33 cellular contexts compared by ENCODE assay signal in genomic region chr9:134940236-134941208, GRCh38. TPM values are rescaled to one million over a fixed set of nuclear protein-coding genes. Genes with fewer than 3 reads are reported as not detected.
"Had no signal": no experiment of that assay in that cellular context is flagged by ENCODE, and none has a peak within 500 bp of the region (broad histone marks: within the 10 kb centered on the region; RNA-seq: fewer than 3 reads in every experiment).

No MANE protein-coding gene starts in this region.

- H3K36me3 ChIP-seq: colonic mucosa, gastroesophageal sphincter, neutrophil, sigmoid colon, stomach, thyroid gland, upper lobe of left lung had no signal

- H3K36me3 Mint-ChIP-seq: memory B cell; naive thymus-derived CD8-positive, alpha-beta T cell; stimulated activated naive B cell treated with anti-CD40 and anti-IgM and Interleukin-4, amounts not matched to agents 10 μg/mL and 1 μg/mL and 100 μg/mL, for 72 hours had no signal

- H3K4me3 ChIP-seq: colonic mucosa, dorsolateral prefrontal cortex, gastroesophageal sphincter, hepatocyte, sigmoid colon, smooth muscle cell, stomach, thyroid gland, upper lobe of left lung had no signal

- H3K27ac Mint-ChIP-seq: activated CD4-positive, alpha-beta memory T cell treated with anti-CD3 and anti-CD28 coated beads, Interleukin-2, amount 10 ng/mL, durations not matched to agents 7 days and 5 days; activated CD4-positive, alpha-beta T cell treated with anti-CD3 and anti-CD28 coated beads, Interleukin-2, amount 10 ng/mL, durations not matched to agents 7 days and 5 days; activated T-cell treated with anti-CD3 and anti-CD28 coated beads, Interleukin-2, amount 50 U/mL, for 24 hours; effector memory CD8-positive, alpha-beta T cell; memory B cell; naive thymus-derived CD8-positive, alpha-beta T cell; progenitor cell of endocrine pancreas; stimulated activated naive B cell treated with anti-CD40 and anti-IgM and Interleukin-4, amounts not matched to agents 10 μg/mL and 1 μg/mL and 100 μg/mL, for 72 hours; T-helper 1 cell treated with Interleukin-12 subunit alpha and Interleukin-12 subunit beta and Interleukin-4 antibody, amounts not matched to agents 30 μg/mL and 1 μg/mL, for 36 hours had no signal

- H3K27me3 ChIP-seq: colonic mucosa, hepatocyte, thyroid gland had no signal

- H3K4me3 Mint-ChIP-seq: activated CD4-positive, alpha-beta memory T cell treated with anti-CD3 and anti-CD28 coated beads, Interleukin-2, amount 10 ng/mL, durations not matched to agents 7 days and 5 days; activated CD4-positive, alpha-beta T cell treated with anti-CD3 and anti-CD28 coated beads, Interleukin-2, amount 10 ng/mL, durations not matched to agents 7 days and 5 days; activated T-cell treated with anti-CD3 and anti-CD28 coated beads, Interleukin-2, amount 50 U/mL, for 24 hours; effector memory CD8-positive, alpha-beta T cell; memory B cell; naive thymus-derived CD8-positive, alpha-beta T cell; stimulated activated naive B cell treated with anti-CD40 and anti-IgM and Interleukin-4, amounts not matched to agents 10 μg/mL and 1 μg/mL and 100 μg/mL, for 72 hours; T-helper 1 cell treated with Interleukin-12 subunit alpha and Interleukin-12 subunit beta and Interleukin-4 antibody, amounts not matched to agents 30 μg/mL and 1 μg/mL, for 36 hours had no signal

- H3K4me1 Mint-ChIP-seq: activated CD4-positive, alpha-beta memory T cell treated with anti-CD3 and anti-CD28 coated beads, Interleukin-2, amount 10 ng/mL, durations not matched to agents 7 days and 5 days; activated CD4-positive, alpha-beta T cell treated with anti-CD3 and anti-CD28 coated beads, Interleukin-2, amount 10 ng/mL, durations not matched to agents 7 days and 5 days had no signal

- H3K9me3 ChIP-seq: colonic mucosa, gastroesophageal sphincter, neutrophil, sigmoid colon, stomach, thyroid gland, upper lobe of left lung had no signal

- H3K27me3 Mint-ChIP-seq: activated CD4-positive, alpha-beta memory T cell treated with anti-CD3 and anti-CD28 coated beads, Interleukin-2, amount 10 ng/mL, durations not matched to agents 7 days and 5 days; activated CD4-positive, alpha-beta T cell treated with anti-CD3 and anti-CD28 coated beads, Interleukin-2, amount 10 ng/mL, durations not matched to agents 7 days and 5 days had no signal

- H3K27ac ChIP-seq: colonic mucosa, gastroesophageal sphincter, hepatocyte, neutrophil, sigmoid colon, stomach, thyroid gland, upper lobe of left lung had no signal

- H3K9me3 Mint-ChIP-seq: activated CD4-positive, alpha-beta memory T cell treated with anti-CD3 and anti-CD28 coated beads, Interleukin-2, amount 10 ng/mL, durations not matched to agents 7 days and 5 days; activated CD4-positive, alpha-beta T cell treated with anti-CD3 and anti-CD28 coated beads, Interleukin-2, amount 10 ng/mL, durations not matched to agents 7 days and 5 days; activated T-cell treated with anti-CD3 and anti-CD28 coated beads, Interleukin-2, amount 50 U/mL, for 24 hours; effector memory CD8-positive, alpha-beta T cell; memory B cell; naive thymus-derived CD8-positive, alpha-beta T cell; stimulated activated naive B cell treated with anti-CD40 and anti-IgM and Interleukin-4, amounts not matched to agents 10 μg/mL and 1 μg/mL and 100 μg/mL, for 72 hours; T-helper 1 cell treated with Interleukin-12 subunit alpha and Interleukin-12 subunit beta and Interleukin-4 antibody, amounts not matched to agents 30 μg/mL and 1 μg/mL, for 36 hours had no signal

- DNase-seq: activated CD4-positive, alpha-beta memory T cell treated with anti-CD3 and anti-CD28 coated beads, Interleukin-2, amount 10 ng/mL, durations not matched to agents 7 days and 5 days; activated CD4-positive, alpha-beta T cell treated with anti-CD3 and anti-CD28 coated beads for 1 hour; activated CD4-positive, alpha-beta T cell treated with anti-CD3 and anti-CD28 coated beads, Interleukin-2, amount 10 ng/mL, durations not matched to agents 7 days and 5 days; activated CD8-positive, alpha-beta memory T cell treated with anti-CD3 and anti-CD28 coated beads, Interleukin-2, amount 50 U/mL, for 48 hours; activated gamma-delta T cell treated with Interleukin-2 at 50 U/mL for 16 hours; activated naive CD4-positive, alpha-beta T cell treated with anti-CD3 and anti-CD28 coated beads, Interleukin-2, amount 50 U/mL, for 16 hours; activated T-cell treated with anti-CD3 and anti-CD28 coated beads, Interleukin-2, amount 50 U/mL, for 24 hours; amniotic stem cell; colonic mucosa; dorsolateral prefrontal cortex; effector memory CD8-positive, alpha-beta T cell; erythroblast; sigmoid colon; stimulated activated CD4-positive, alpha-beta T cell treated with anti-CD3 and anti-CD28 coated beads, Interleukin-15, amount 100 ng/mL, for 24 hours; stimulated activated CD4-positive, alpha-beta T cell treated with anti-CD3 and anti-CD28 coated beads, Interleukin-2, amount 100 ng/mL, for 24 hours; stimulated activated naive B cell treated with anti-CD40 and anti-IgM and Interleukin-4, amounts not matched to agents 10 μg/mL and 1 μg/mL and 100 μg/mL, for 72 hours; stomach; SW 1271; T1000; thyroid gland; upper lobe of left lung had no signal

- ATAC-seq: effector memory CD8-positive, alpha-beta T cell; gastroesophageal sphincter; left colon; naive thymus-derived CD8-positive, alpha-beta T cell; stimulated activated naive B cell treated with anti-CD40 and anti-IgM and Interleukin-4, amounts not matched to agents 10 μg/mL and 1 μg/mL and 100 μg/mL, for 72 hours had no signal

RNA-seq across cellular contexts. Expression of gene FCN1, which starts 22.8 kb away (rescaled TPM):
- total RNA-seq: activated CD4-positive, alpha-beta memory T cell treated with anti-CD3 and anti-CD28 coated beads, Interleukin-2, amount 10 ng/mL, durations not matched to agents 7 days and 5 days; activated CD4-positive, alpha-beta T cell treated with anti-CD3 and anti-CD28 coated beads, Interleukin-2, amount 10 ng/mL, durations not matched to agents 7 days and 5 days; bronchial epithelial cell; hepatocyte; osteocyte; progenitor cell of endocrine pancreas; renal cortical epithelial cell; smooth muscle cell had no signal

RNA-seq across cellular contexts. Expression of gene FCN2, which starts 59.9 kb away (rescaled TPM):
- total RNA-seq: activated CD4-positive, alpha-beta memory T cell treated with anti-CD3 and anti-CD28 coated beads, Interleukin-2, amount 10 ng/mL, durations not matched to agents 7 days and 5 days; activated CD4-positive, alpha-beta T cell treated with anti-CD3 and anti-CD28 coated beads, Interleukin-2, amount 10 ng/mL, durations not matched to agents 7 days and 5 days; bronchial epithelial cell; colonic mucosa; gastroesophageal sphincter; hepatocyte; left colon; naive thymus-derived CD8-positive, alpha-beta T cell; osteocyte; progenitor cell of endocrine pancreas; renal cortical epithelial cell; sigmoid colon; smooth muscle cell; stomach; upper lobe of left lung had no signal
